In the genomic region with DNA sequence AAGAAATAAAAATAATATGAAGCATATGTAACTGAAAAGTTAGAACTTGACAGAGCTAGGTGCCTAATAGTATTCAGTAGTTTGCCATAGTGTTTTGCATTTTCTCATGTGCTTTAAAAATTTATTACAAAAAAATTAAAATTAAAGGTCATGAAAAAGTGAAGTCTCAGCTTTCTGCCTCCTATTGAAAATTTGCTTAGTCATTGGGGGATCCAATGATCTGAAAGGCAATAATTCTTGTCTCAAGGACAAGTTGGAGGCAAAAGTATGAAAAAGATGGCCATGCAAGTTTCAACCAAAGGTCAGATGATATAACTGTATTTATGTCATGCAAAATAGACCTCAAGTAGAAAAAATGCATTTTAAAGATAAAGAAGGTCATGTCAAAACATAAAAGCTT, we compare ENCODE assay signal across 8 cellular contexts.
"Had no signal": no experiment of that assay in that cellular context is flagged by ENCODE, and none has a peak within 500 bp of the region (broad histone marks: within the 10 kb centered on the region; RNA-seq: fewer than 3 reads in every experiment).

No MANE protein-coding gene starts in this region.

- H3K4me3 ChIP-seq: GM12878 had no signal

- FAIRE-seq: G401.6, GM12878, GM12891, GM12892, GM18507, GM19239 had no signal

- ATAC-seq: GM12878 had no signal

- DNase-seq: GDM1, GF-D8 had no signal
